23 cellular contexts compared by ENCODE assay signal in genomic region chr21:20254964-20255363, GRCh38.
"Had no signal": no experiment of that assay in that cellular context is flagged by ENCODE, and none has a peak within 500 bp of the region (broad histone marks: within the 10 kb centered on the region; RNA-seq: fewer than 3 reads in every experiment).

No MANE protein-coding gene starts in this region.

- H3K9ac ChIP-seq: KMS-11 had no signal

- H3K4me1 ChIP-seq: Peyer's patch, SJCRH30 had no signal

- H3K4me2 ChIP-seq: KMS-11, PC-9 had no signal

- ATAC-seq: HepG2, Right ventricle myocardium inferior, SK-N-SH treated with all-trans-retinoic acid at 6 μM for 48 hours had no signal

- FAIRE-seq: HepG2 had no signal

- DNase-seq: IMR-90, Kasumi-1, MM.1S, NCI-H1092 treated with DMSO at 0.1 percent for 48 hours, NCI-H1436, NCI-H187, NCI-H2029, NCI-H2081 treated with DMSO at 0.1 percent for 48 hours, NCI-H2171, NCI-H226, NCI-H446, NCI-H510A, NCI-H524 treated with DMSO at 0.1 percent for 48 hours, NCI-H69, NCI-H774, PC-9, Peyer's patch, SHP77 treated with DMSO at 0.1 percent for 48 hours, SJCRH30 had no signal

- H3K27ac ChIP-seq: KMS-11, PC-9, Peyer's patch, SJCRH30 had no signal

- H3K27me3 ChIP-seq: Peyer's patch, SJCRH30 had no signal

- H3K36me3 ChIP-seq: Peyer's patch, SJCRH30 had no signal

- H3K4me3 ChIP-seq: PC-9, Peyer's patch, SJCRH30 had no signal

- H2AFZ ChIP-seq: PC-9 had no signal

- H3K9me3 ChIP-seq: Peyer's patch, SJCRH30 had no signal
